ENCODE assay signal across 8 cellular contexts in genomic region chr9:131407717-131408195, GRCh38. TPM values are rescaled to one million over a fixed set of nuclear protein-coding genes. Genes with fewer than 3 reads are reported as not detected.
DNase-seq lines count a peak whose midpoint lies in the region; ATAC-seq, FAIRE-seq and TF ChIP-seq lines count a peak whose summit lies in the region.

No MANE protein-coding gene starts in this region.

- no peaks in the 10 kb centered on the region for H3K9me3 Mint-ChIP-seq in naive B cell

- peak overlapping the region; percentile 47 for H3K4me2 ChIP-seq in A549
- peak overlapping the region; percentile 78 for H3K4me2 ChIP-seq in IMR-90 (ENCODE audit: low read depth, low read length)

- peak overlapping the region; percentile 14; the same call in 1 of the 2 replicates for H3K23ac ChIP-seq in IMR-90 (ENCODE audit: low read depth, low read length)

- H2BK120ac ChIP-seq in IMR-90 (ENCODE audit: low read depth, low read length) = no peak overlapping the region

- no peak overlapping the region for H3K56ac ChIP-seq in IMR-90 (ENCODE audit: extremely low read depth, insufficient read depth, low read length)

- no peaks in the 10 kb centered on the region for H3K36me3 ChIP-seq in IMR-90 (ENCODE audit: control insufficient read depth, insufficient read depth, low read length)

- H3K4me1 ChIP-seq in A549 (peaks cover 93% of the 10 kb centered on the region), IMR-90 (ENCODE audit: control insufficient read depth, insufficient read depth, low read length) (peaks cover 45% of the 10 kb centered on the region)

- H4K8ac ChIP-seq in IMR-90 (ENCODE audit: low read depth in 2 of 2, low read length in 2 of 2) = no peak overlapping the region

- peak overlapping the region in 4 of 6 donors; percentile 44 to 84 (median 56) for H3K27ac Mint-ChIP-seq in naive B cell

- peaks cover 65 to 99% (median 84%) of the 10 kb centered on the region in 3 donors for H3K4me1 Mint-ChIP-seq in naive B cell

- no peak overlapping the region for H4K5ac ChIP-seq in IMR-90 (ENCODE audit: low read depth, low read length)

- no peak for TF ChIP-seq RAD21 in A549 (conservative IDR thresholded peaks at IDR 0.05 in 1 of 2, IDR thresholded peaks at IDR 0.05 in 1 of 2)
- peak; percentile 51 for TF ChIP-seq RAD21 in IMR-90 (IDR thresholded peaks at IDR 0.05; ENCODE audit: low read length)

- H3K27me3 Mint-ChIP-seq in naive B cell = no peaks in the 10 kb centered on the region

- dilution Hi-C loops in IMR-90 (cut with HindIII; ENCODE audit: low sequenced_read_pairs, unreplicated experiment) = no loop called here

- H3K79me1 ChIP-seq in IMR-90 (ENCODE audit: low read depth in 1 of 2, low read length in 2 of 2) = peaks cover 0 to 75% of the 10 kb centered on the region in 2 experiments; a peak in 2 of 4 replicates

- peak overlapping the region in 4 of 8 donors; percentile 43 to 71 (median 50) for H3K4me3 Mint-ChIP-seq in naive B cell

- H2BK15ac ChIP-seq in IMR-90 (ENCODE audit: low read depth, low read length) = no peak overlapping the region

- no peak overlapping the region for H3K4me3 ChIP-seq in A549
- no peak overlapping the region for H3K4me3 ChIP-seq in IMR-90 (ENCODE audit: insufficient read depth, low read depth, low read length)
- H3K4me3 ChIP-seq in epithelial cell of proximal tubule (ENCODE audit: low read depth, low read length) = peak overlapping the region; percentile 10

- POLR2A ChIA-PET in A549 (lab: Yijun Ruan, JAX) = no interaction called here
- POLR2A ChIA-PET in IMR-90 (lab: Charles Lee; ENCODE audit: unreplicated experiment) = no interaction called here

- no peak overlapping the region; a peak in 1 of 6 replicates for H3K27ac ChIP-seq in A549
- peak overlapping the region; percentile 27; the same call in 1 of the 2 replicates for H3K27ac ChIP-seq in IMR-90 (ENCODE audit: insufficient read depth, low read length)

- H2BK20ac ChIP-seq in IMR-90 (ENCODE audit: low read depth, low read length) = no peak overlapping the region

- no peaks in the 10 kb centered on the region for H3K27me3 ChIP-seq in IMR-90 (ENCODE audit: control insufficient read depth, insufficient read depth, low read length)

- 0 out of 2 replicates have a peak overlapping the region, but pooled peaks have one; percentile 20 for H3K18ac ChIP-seq in IMR-90 (ENCODE audit: low read depth, low read length)

- H3K4ac ChIP-seq in IMR-90 (ENCODE audit: low read depth, low read length) = 0 out of 2 replicates have a peak overlapping the region, but pooled peaks have one; percentile 28

- H4K91ac ChIP-seq in IMR-90 (ENCODE audit: insufficient read depth, low read depth, low read length) = no peak overlapping the region

- intact Hi-C loops in IMR-90 (cut with micrococcal nuclease) = no loop called here

- CTCF ChIA-PET in A549 (lab: Yijun Ruan, JAX) = interaction anchor here (1.0 to 7.3 kb wide), 4 partner anchors 11 to 58 kb away, joined by 4 to 45 read pairs (median 6); no protein-coding TSS in a partner anchor
- CTCF ChIA-PET in IMR-90 (lab: Yijun Ruan, JAX) = no interaction called here

- ATAC-seq in A549 (peak; percentile 54 to 74), IMR-90 (ENCODE audit: low read depth) (peak; percentile 7; the same call in 1 of the 2 replicates), naive B cell (ENCODE audit: low read depth in 2 of 2) (peak in 1 of 2 donors; percentile 36), GM18861 (IDR thresholded peaks at IDR 0.05; ENCODE audit: unreplicated experiment) (no peak), HG02759 (IDR thresholded peaks at IDR 0.05; ENCODE audit: unreplicated experiment) (no peak)

- H2AK5ac ChIP-seq in IMR-90 (ENCODE audit: low read depth, low read length) = no peak overlapping the region

- TF ChIP-seq POLR2A in A549 (IDR thresholded peaks at IDR 0.05; ENCODE audit: low read length) (no peak), IMR-90 (IDR thresholded peaks at IDR 0.05; ENCODE audit: low read depth, low read length) (no peak)

- H3K9me3 ChIP-seq in A549 (no peaks in the 10 kb centered on the region), IMR-90 (ENCODE audit: control insufficient read depth, insufficient read depth, low read length) (no peaks in the 10 kb centered on the region)

- TF ChIP-seq CTCF in A549 (IDR thresholded peaks at IDR 0.05) (no peak), IMR-90 (conservative IDR thresholded peaks at IDR 0.05; ENCODE audit: low read depth, low read length) (peak; percentile 40), epithelial cell of proximal tubule (conservative IDR thresholded peaks at IDR 0.05; ENCODE audit: low read depth, low read length) (peak; percentile 48)

- peak overlapping the region; percentile 80; the same call in 1 of the 2 replicates for H3K14ac ChIP-seq in IMR-90 (replicated peaks; ENCODE audit: low read depth, low read length)

- H2BK5ac ChIP-seq in IMR-90 (ENCODE audit: low read depth, low read length, poor library complexity, severe bottlenecking) = no peak overlapping the region

- peaks cover 54% of the 10 kb centered on the region for H3K9me1 ChIP-seq in IMR-90 (ENCODE audit: insufficient read depth, low read length)

- H2AFZ ChIP-seq in IMR-90 (replicated peaks; ENCODE audit: low read length, poor library complexity) = no peak overlapping the region

- H2AK9ac ChIP-seq in IMR-90 (replicated peaks; ENCODE audit: low read depth, low read length, poor library complexity) = no peak overlapping the region

- peaks cover 98% of the 10 kb centered on the region for H4K20me1 ChIP-seq in IMR-90 (ENCODE audit: insufficient read depth, low read length)

- DNase-seq in A549 (ENCODE audit: low read depth in 1 of 2, low spot score in 1 of 2) = peak in 1 of 2 experiments; percentile 45
- no peak for DNase-seq in IMR-90
- peak; percentile 50 for DNase-seq in activated CD4-positive, alpha-beta T cell treated with anti-CD3 and anti-CD28 coated beads, Interleukin-2, amount 50 U/mL, for 1 hour
- DNase-seq in epithelial cell of proximal tubule (ENCODE audit: low read depth) = no peak
- DNase-seq in naive B cell = no peak
- no peak for DNase-seq in AML-193 (lab: John Stamatoyannopoulos, UW)

- no peaks in the 10 kb centered on the region for H3K36me3 Mint-ChIP-seq in naive B cell

- TF ChIP-seq EP300 in A549 (IDR thresholded peaks at IDR 0.05) = no peak

- peak overlapping the region; percentile 18; the same call in 1 of the 2 replicates for H3K9ac ChIP-seq in IMR-90 (ENCODE audit: low read depth, low read length)

- FAIRE-seq in A549 (lab: Jason Lieb, UNC) = no peak

- in situ Hi-C loops in IMR-90 (cut with MboI; ENCODE audit: low sequenced_read_pairs) = no loop called here

- no TSS peak for BruUV-seq in IMR-90 (replicated peaks; lab: Mats Ljungman, UMichigan)

- 50% methylated on average over 13 of the region's 13 CpGs for WGBS in A549 (ENCODE audit: missing lambda C conversion rate)
- WGBS in IMR-90 (ENCODE audit: extremely low coverage in 2 of 2, insufficient read length in 1 of 2), 2 experiments = 32% methylated on average over 5 of the region's 13 CpGs; no CpG with 5 or more reads in 1 of the 2 experiments

TF ChIP-seq in A549, 52 proteins besides CTCF, POLR2A, EP300 and RAD21:
- TF ChIP-seq NPAS2 (CRISPR knock-in tag; IDR thresholded peaks at IDR 0.05; ENCODE audit: borderline replicate concordance) = no peak

TF ChIP-seq in IMR-90, 13 proteins besides CTCF, POLR2A, EP300 and RAD21:
- 0 out of 2 replicates have a peak, but pooled peaks have one; percentile 7 for TF ChIP-seq SMC3 (IDR thresholded peaks at IDR 0.05; ENCODE audit: low read depth, low read length)
- no peak for TF ChIP-seq BHLHE40 (IDR thresholded peaks at IDR 0.05; ENCODE audit: low read depth, low read length)
TF ChIP-seq in IMR-90: peak in this region for 1.

RNA-seq across cellular contexts. Expression of gene PRRC2B, which starts 13.9 kb away (rescaled TPM):
- polyA plus RNA-seq in A549 (2011; rRNA removed) (35.6 and 57.0 TPM in 2 replicates), A549 (2017; fragmentation: RNase III; extraction: RNeasy Plus Mini Kit Qiagen cat#74134 plus additional on column Dnase treatment) (44.9 to 47.3 TPM (median 45.5 TPM) in 3 replicates), IMR-90 (2012; rRNA removed) (39.1 and 46.5 TPM in 2 replicates), naive B cell (ENCODE audit: low read depth in 6 of 6) (10 to 100 TPM in 5 of 6 donors, 1 to 10 TPM in 1; 6.9 to 52.8 (median 15.4) TPM)
- 24.9 and 37.2 TPM in 2 replicates for polyA plus RNA-seq in A549 (2012; cell fraction: cytosol; rRNA removed)
- 128 and 136 TPM in 2 replicates for polyA plus RNA-seq in A549 (2012; cell fraction: nucleus; rRNA removed)
- polyA minus RNA-seq in A549 (2011; rRNA and poly(A)+ RNA removed) = 91.0 and 93.7 TPM in 2 replicates
- total RNA-seq in IMR-90 (2012; rRNA removed) (19.4 and 22.2 TPM in 2 replicates), epithelial cell of proximal tubule (80.7 and 112 TPM in 2 replicates)
- polyA plus RNA-seq in IMR-90 (2012; cell fraction: cytosol; rRNA removed) = 26.8 and 31.7 TPM in 2 replicates
- 111 and 118 TPM in 2 replicates for polyA plus RNA-seq in IMR-90 (2012; cell fraction: nucleus; rRNA removed; ENCODE audit: low replicate concordance)

Comparison
In these comparisons a context has a peak if more than half of its experiments do, and no peak if none do; other contexts are left out.
1. ATAC-seq: peak in A549 (2 of 2) and IMR-90 (single experiment); none in GM18861 (single experiment) and HG02759 (single experiment).